ENCODE assay signal across 8 cellular contexts in the genomic region with DNA sequence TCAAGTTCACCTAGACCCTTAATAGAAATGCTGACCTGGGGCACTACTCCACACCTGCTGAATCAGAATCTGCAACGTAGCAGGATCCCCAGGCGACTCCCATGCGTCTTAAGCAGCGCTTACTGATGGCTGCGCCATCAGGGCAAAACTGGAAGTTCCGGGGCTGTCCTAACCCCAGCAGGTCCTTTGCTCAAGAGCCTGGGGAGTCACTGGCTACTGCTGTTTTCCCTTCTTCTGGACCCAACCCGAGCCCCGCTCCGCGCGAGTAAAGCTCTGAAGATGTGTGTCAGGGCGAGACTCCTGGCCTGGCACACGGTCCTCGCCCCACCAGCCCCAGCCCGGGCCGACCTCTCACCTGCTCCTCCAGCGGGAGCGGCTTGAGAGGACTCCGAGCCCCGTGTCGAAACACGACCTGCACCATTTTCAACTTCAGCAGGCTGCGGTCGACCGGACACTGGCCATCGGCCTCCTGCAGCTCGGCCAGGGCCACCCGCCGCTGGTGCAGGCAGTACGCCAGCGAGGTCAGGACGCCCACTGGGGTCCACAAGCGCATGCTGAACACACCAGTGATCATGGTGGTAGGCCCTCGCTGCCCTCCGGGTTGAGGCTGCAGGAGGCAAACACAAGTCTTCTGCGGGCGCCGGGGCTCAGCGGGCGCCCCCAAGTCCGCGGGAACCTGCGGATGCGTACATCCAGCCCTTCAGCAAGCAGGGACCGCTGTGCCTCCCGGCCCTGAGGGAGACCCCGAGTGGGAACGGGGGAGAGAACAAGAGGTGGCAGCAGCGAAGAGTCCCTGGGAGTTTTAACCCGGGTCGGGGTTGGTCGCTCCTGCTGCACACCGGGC. TPM values are rescaled to one million over a fixed set of nuclear protein-coding genes. Genes with fewer than 3 reads are reported as not detected.
A peak's percentile ranks its signal among the peaks of the same experiment; 100 is the strongest.
DNase-seq lines count a peak whose midpoint lies in the region; ATAC-seq and TF ChIP-seq lines count a peak whose summit lies in the region.

No MANE protein-coding gene starts in this region.

- H3K4me1 ChIP-seq in muscle layer of duodenum (ENCODE audit: control insufficient read depth in 1 of 2, insufficient read depth in 2 of 2, low read length in 2 of 2) (peaks cover 8 to 21% of the 10 kb centered on the region in 2 donors), stomach (peaks cover 0 to 21% (median 11%) of the 10 kb centered on the region in 4 donors)

- H3K27me3 ChIP-seq in AG04450 (ENCODE audit: control insufficient read depth, insufficient read depth, low read length), result no peaks in the 10 kb centered on the region
- H3K27me3 ChIP-seq in muscle layer of duodenum (ENCODE audit: low read depth, low read length), result no peaks in the 10 kb centered on the region
- H3K27me3 ChIP-seq in stomach, result no peaks in the 10 kb centered on the region

- peaks cover 5% of the 10 kb centered on the region; the same call in 1 of the 2 replicates for H3K9me3 ChIP-seq in AG04450 (ENCODE audit: control insufficient read depth, insufficient read depth, low read length)
- no peaks in the 10 kb centered on the region for H3K9me3 ChIP-seq in muscle layer of duodenum (ENCODE audit: control insufficient read depth in 1 of 2, low read length in 2 of 2)
- H3K9me3 ChIP-seq in stomach, result no peaks in the 10 kb centered on the region

- no peak for TF ChIP-seq EP300 in stomach (IDR thresholded peaks at IDR 0.05)

- H3K4me3 ChIP-seq in AG04450 (ENCODE audit: low read depth, low read length) (peak overlapping the region; percentile 78), muscle layer of duodenum (ENCODE audit: low read depth in 1 of 2, low read length in 2 of 2) (peak overlapping the region; percentile 82 to 99), stomach (peak overlapping the region; percentile 78 to 86 (median 85))

- TF ChIP-seq CTCF in AG04450 (IDR thresholded peaks at IDR 0.05; ENCODE audit: low read depth, low read length) (no peak), stomach (IDR thresholded peaks at IDR 0.05) (no peak)

- 0 to 1% (median 1%) methylated on average over 52 to 53 of the region's 53 CpGs for WGBS in stomach, 5 donors

- no peak for TF ChIP-seq POLR2A in stomach (IDR thresholded peaks at IDR 0.05)

- intact Hi-C loops in stomach (cut with DNase I; ENCODE audit: low total_unique reads), result no loop called here

- CTCF ChIA-PET in AG04450 (lab: Charles Lee), result interaction anchor here (0.8 to 1.9 kb wide), 4 partner anchors 27 to 426 kb away, joined by 3 to 14 read pairs (median 4); no protein-coding TSS in a partner anchor

- H3K27ac ChIP-seq in AG04450 (ENCODE audit: low read depth, low read length), result peak overlapping the region; percentile 57
- H3K27ac ChIP-seq in muscle layer of duodenum (ENCODE audit: low read length), result peak overlapping the region; percentile 76
- H3K27ac ChIP-seq in stomach, result peak overlapping the region; percentile 81 to 89 (median 86)

- H3K36me3 ChIP-seq in muscle layer of duodenum (ENCODE audit: control insufficient read depth in 1 of 2, insufficient read depth in 2 of 2, low read length in 2 of 2) (no peaks in the 10 kb centered on the region), stomach (no peaks in the 10 kb centered on the region)

- POLR2A ChIA-PET in AG04450 (lab: Yijun Ruan, JAX), result interaction anchor here (0.6 kb wide), 1 partner anchor 128 kb away, joined by 9 read pairs; the partner anchor contains the start of gene BCL9

- ATAC-seq in GM18517 (IDR thresholded peaks at IDR 0.05; ENCODE audit: unreplicated experiment), result peak; percentile 39
- peak; percentile 26 for ATAC-seq in HG03039 (IDR thresholded peaks at IDR 0.05; ENCODE audit: unreplicated experiment)
- ATAC-seq in esophagus mucosa, result peak; percentile 68

- DNase-seq in AG04450 (ENCODE audit: low read depth, low spot score) (no peak), NCI-H524 (lab: John Stamatoyannopoulos, UW) (peak; percentile 11 to 53), stomach (peak; percentile 48)
- peak; percentile 75 for DNase-seq in activated CD8-positive, alpha-beta memory T cell treated with anti-CD3 and anti-CD28 coated beads, Interleukin-2, amount 50 U/mL, for 48 hours

RNA-seq across cellular contexts. Expression of gene ACP6, which starts 0.6 kb away (rescaled TPM):
- polyA plus RNA-seq in AG04450 (2011; rRNA removed), result 8.6 and 9.9 TPM in 2 replicates
- polyA minus RNA-seq in AG04450 (2011; rRNA and poly(A)+ RNA removed), result 10.5 and 11.9 TPM in 2 replicates
- total RNA-seq in esophagus mucosa, result 14.3 TPM
- total RNA-seq in stomach, result 10 to 100 TPM in 4 of 5 donors, 1 to 10 TPM in 1; 3.5 to 55.9 (median 20.2) TPM
- 10 to 100 TPM in 1 of 3 donors, 1 to 10 TPM in 2; 8.9 to 21.0 (median 9.0) TPM for polyA plus RNA-seq in stomach
